8 cellular contexts compared by ENCODE assay signal in genomic region chr15:75198560-75199346, GRCh38. TPM values are rescaled to one million over a fixed set of nuclear protein-coding genes. Genes with fewer than 3 reads are reported as not detected.
DNase-seq lines count a peak whose midpoint lies in the region; ATAC-seq and TF ChIP-seq lines count a peak whose summit lies in the region.

No MANE protein-coding gene starts in this region.

- BruUV-seq in Caco-2 (replicated peaks; lab: Mats Ljungman, UMichigan): no TSS peak

- H3K4me3 Mint-ChIP-seq in Caco-2 (ENCODE audit: unreplicated experiment): no peak overlapping the region
- no peak overlapping the region for H3K4me3 Mint-ChIP-seq in activated T-cell treated with anti-CD3 and anti-CD28 coated beads, Interleukin-2, amount 50 U/mL, for 24 hours

- H3K4me1 ChIP-seq in Caco-2 (peaks cover 30% of the 10 kb centered on the region), fibroblast of lung (ENCODE audit: control insufficient read depth, extremely low read depth, insufficient read depth, low read length) (peaks cover 14% of the 10 kb centered on the region), suprapubic skin (peaks cover 46% of the 10 kb centered on the region)

- no peaks in the 10 kb centered on the region for H3K9me3 Mint-ChIP-seq in Caco-2 (ENCODE audit: unreplicated experiment)
- no peaks in the 10 kb centered on the region for H3K9me3 Mint-ChIP-seq in activated T-cell treated with anti-CD3 and anti-CD28 coated beads, Interleukin-2, amount 50 U/mL, for 24 hours

- POLR2A ChIA-PET in Caco-2 (lab: Charles Lee): interaction anchor here (0.6 kb wide), 1 partner anchor 54 kb away, joined by 9 read pairs; no protein-coding TSS in a partner anchor

- ATAC-seq in GM18519 (IDR thresholded peaks at IDR 0.05; ENCODE audit: low FRiP score, unreplicated experiment) (no peak), GM18909 (IDR thresholded peaks at IDR 0.05; ENCODE audit: poor library complexity, unreplicated experiment) (no peak)

- H3K36me3 ChIP-seq in Caco-2 (ENCODE audit: control insufficient read depth, insufficient read depth, low read length) (no peaks in the 10 kb centered on the region), fibroblast of lung (ENCODE audit: control insufficient read depth, insufficient read depth, low read length) (no peaks in the 10 kb centered on the region), suprapubic skin (no peaks in the 10 kb centered on the region)

- no peak overlapping the region for H2AFZ ChIP-seq in fibroblast of lung (ENCODE audit: low read length)

- H3K9me3 ChIP-seq in Caco-2 (no peaks in the 10 kb centered on the region), fibroblast of lung (ENCODE audit: control insufficient read depth, insufficient read depth, low read depth, low read length) (no peaks in the 10 kb centered on the region), suprapubic skin (no peaks in the 10 kb centered on the region)

- no peaks in the 10 kb centered on the region for H3K27me3 ChIP-seq in Caco-2 (replicated peaks; ENCODE audit: control insufficient read depth, insufficient read depth, low read length)
- H3K27me3 ChIP-seq in fibroblast of lung (ENCODE audit: control insufficient read depth, insufficient read depth, low read length): peaks cover 17% of the 10 kb centered on the region
- no peaks in the 10 kb centered on the region for H3K27me3 ChIP-seq in suprapubic skin

- no peaks in the 10 kb centered on the region for H4K20me1 ChIP-seq in fibroblast of lung (ENCODE audit: control insufficient read depth, extremely low read depth, insufficient read depth, low read length)

- H3K36me3 Mint-ChIP-seq in Caco-2 (ENCODE audit: insufficient read depth, unreplicated experiment): peaks cover 11% of the 10 kb centered on the region
- H3K36me3 Mint-ChIP-seq in activated T-cell treated with anti-CD3 and anti-CD28 coated beads, Interleukin-2, amount 50 U/mL, for 24 hours (ENCODE audit: low read depth): peaks cover 9% of the 10 kb centered on the region

- 88% methylated on average over 3 of the region's 3 CpGs for WGBS in suprapubic skin

- TF ChIP-seq CTCF in Caco-2 (IDR thresholded peaks at IDR 0.05; ENCODE audit: insufficient read depth in 1 of 2, low read depth in 1 of 2, low read length in 1 of 2, severe bottlenecking in 1 of 2, unreplicated experiment in 1 of 2) (no peak), fibroblast of lung (conservative IDR thresholded peaks at IDR 0.05 in 1 of 2, IDR thresholded peaks at IDR 0.05 in 1 of 2; ENCODE audit: low read depth in 1 of 2, low read length in 2 of 2) (no peak), suprapubic skin (IDR thresholded peaks at IDR 0.05) (no peak)

- CTCF ChIA-PET in Caco-2 (lab: Charles Lee): interaction anchor here (3.9 kb wide), 1 partner anchor 17 kb away, joined by 36 read pairs; no protein-coding TSS in a partner anchor

- DNase-seq in Caco-2 (peak; percentile 50 to 84), OCI-M1 (lab: John Stamatoyannopoulos, UW) (peak; percentile 98), fibroblast of lung (ENCODE audit: low read depth in 2 of 2) (peak; percentile 43 to 47), suprapubic skin (ENCODE audit: low spot score in 2 of 2) (no peak)
- DNase-seq in activated T-cell treated with anti-CD3 and anti-CD28 coated beads, Interleukin-2, amount 50 U/mL, for 24 hours: no peak

- H3K79me2 ChIP-seq in fibroblast of lung (ENCODE audit: control insufficient read depth, insufficient read depth, low read length): peaks cover 16% of the 10 kb centered on the region

- H3K9ac ChIP-seq in fibroblast of lung (ENCODE audit: insufficient read depth, low read length): no peak overlapping the region

- H3K4me1 Mint-ChIP-seq in Caco-2 (ENCODE audit: low read depth, unreplicated experiment): peaks cover 17% of the 10 kb centered on the region
- peaks cover 33% of the 10 kb centered on the region for H3K4me1 Mint-ChIP-seq in activated T-cell treated with anti-CD3 and anti-CD28 coated beads, Interleukin-2, amount 50 U/mL, for 24 hours (ENCODE audit: low read depth)

- TF ChIP-seq EP300 in suprapubic skin (IDR thresholded peaks at IDR 0.05): no peak

- H3K27ac ChIP-seq in fibroblast of lung (ENCODE audit: insufficient read depth, low read length) (no peak overlapping the region), suprapubic skin (no peak overlapping the region)

- no peaks in the 10 kb centered on the region for H3K27me3 Mint-ChIP-seq in Caco-2 (ENCODE audit: insufficient read depth, unreplicated experiment)
- H3K27me3 Mint-ChIP-seq in activated T-cell treated with anti-CD3 and anti-CD28 coated beads, Interleukin-2, amount 50 U/mL, for 24 hours: peaks cover 12% of the 10 kb centered on the region

- H3K4me3 ChIP-seq in Caco-2 (ENCODE audit: low read depth, low read length) (no peak overlapping the region), fibroblast of lung (replicated peaks in 1 of 4; ENCODE audit: control extremely low read depth in 1 of 4, insufficient read depth in 1 of 4, low read depth in 3 of 4, low read length in 4 of 4) (no peak overlapping the region), suprapubic skin (no peak overlapping the region)

- intact Hi-C loops in Caco-2 (cut with micrococcal nuclease; ENCODE audit: unreplicated experiment): no loop called here

- peak; percentile 48 for TF ChIP-seq POLR2A in GM19193 (IDR thresholded peaks at IDR 0.05; ENCODE audit: extremely low read depth, insufficient read depth, insufficient read length)
- TF ChIP-seq POLR2A in suprapubic skin (IDR thresholded peaks at IDR 0.05): no peak

- no peak overlapping the region for H3K4me2 ChIP-seq in fibroblast of lung (ENCODE audit: extremely low read depth, insufficient read depth, low read length)

- no peak overlapping the region for H3K27ac Mint-ChIP-seq in Caco-2 (ENCODE audit: unreplicated experiment)
- H3K27ac Mint-ChIP-seq in activated T-cell treated with anti-CD3 and anti-CD28 coated beads, Interleukin-2, amount 50 U/mL, for 24 hours: no peak overlapping the region

RNA-seq across cellular contexts. Expression of gene C15orf39, which starts 2.9 kb away (rescaled TPM):
- total RNA-seq in Caco-2 (2022) (48.2 and 56.8 TPM in 2 replicates), fibroblast of lung (1.3 and 2.3 TPM in 2 replicates), suprapubic skin (10 to 100 TPM; 33.0 to 35.2 (median 33.3) TPM)
- 1.7 and 2.2 TPM in 2 replicates for polyA plus RNA-seq in fibroblast of lung
- 5.8 and 7.1 TPM in 2 replicates for polyA plus RNA-seq in fibroblast of lung (2012)
- 17.3 and 26.1 TPM in 2 replicates for polyA minus RNA-seq in fibroblast of lung (ENCODE audit: low replicate concordance)

RNA-seq across cellular contexts. Expression of gene GOLGA6C, which starts 59.4 kb away (rescaled TPM):
- not detected in 2 replicates for total RNA-seq in Caco-2 (2022)
- total RNA-seq in fibroblast of lung: not detected in 2 replicates
- not detected in 2 replicates for polyA plus RNA-seq in fibroblast of lung
- not detected in 2 replicates for polyA plus RNA-seq in fibroblast of lung (2012)
- not detected in 2 replicates for polyA minus RNA-seq in fibroblast of lung (ENCODE audit: low replicate concordance)
- not detected for total RNA-seq in suprapubic skin

Comparison
In these comparisons a context has a peak if more than half of its experiments do, and no peak if none do; other contexts are left out.
1. DNase-seq: peak in Caco-2 (2 of 2), OCI-M1 (single experiment) and fibroblast of lung (2 of 2); none in activated T-cell treated with anti-CD3 and anti-CD28 coated beads, Interleukin-2, amount 50 U/mL, for 24 hours (single experiment) and suprapubic skin (0 of 2).
2. RNA of gene C15orf39, which starts 2.9 kb away (total RNA-seq): 48.2 to 56.8 TPM in Caco-2 and 33.0 to 35.2 TPM in suprapubic skin; 1.3 to 2.3 TPM in fibroblast of lung; every median in the first group is over 10 times any median in the second.